15 cellular contexts compared by ENCODE assay signal in the genomic region with DNA sequence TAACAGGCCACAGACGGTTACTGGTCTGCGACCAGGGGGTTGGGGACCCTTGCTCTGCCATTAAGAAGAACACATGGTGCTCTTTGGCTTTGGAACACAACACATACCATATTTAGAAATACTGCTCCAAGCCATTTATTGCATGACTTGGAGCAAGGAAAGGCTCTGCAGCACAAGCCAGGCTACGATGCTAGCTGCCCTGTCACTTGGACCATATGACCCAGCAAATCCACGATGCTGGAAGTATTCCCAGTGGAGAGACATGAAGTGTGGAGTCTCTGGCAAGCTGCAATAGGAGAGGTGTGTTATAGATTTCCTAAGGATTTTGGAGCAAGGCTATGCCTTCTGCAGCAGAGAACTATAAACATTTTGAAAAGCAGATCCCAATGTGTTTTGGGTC.
A peak's percentile ranks its signal among the peaks of the same experiment; 100 is the strongest.
DNase-seq lines count a peak whose midpoint lies in the region; ATAC-seq lines count a peak whose summit lies in the region.
"Had no signal": no experiment of that assay in that cellular context is flagged by ENCODE, and none has a peak within 500 bp of the region (broad histone marks: within the 10 kb centered on the region; RNA-seq: fewer than 3 reads in every experiment).

No MANE protein-coding gene starts in this region.

- WGBS in right cardiac atrium = 57% methylated on average over 4 of the region's 4 CpGs

- DNase-seq in left ventricle myocardium superior (no peak), right cardiac atrium (no peak), NCI-H69 (lab: John Stamatoyannopoulos, UW) (peak; percentile 73), pons (ENCODE audit: low spot score) (peak; percentile 12)
- DNase-seq in activated CD4-positive, alpha-beta T cell treated with anti-CD3 and anti-CD28 coated beads for 48 hours = no peak
- DNase-seq: BE2C; CD4-positive, alpha-beta memory T cell; DMS79; EL; GDM1 had no signal

- H3K9me3 ChIP-seq in right cardiac atrium (ENCODE audit: control insufficient read depth, low read length) = no peaks in the 10 kb centered on the region
- H3K9me3 ChIP-seq: BE2C, HAP-1 had no signal

- peaks cover 8% of the 10 kb centered on the region for H3K4me1 ChIP-seq in right cardiac atrium (ENCODE audit: control insufficient read depth, insufficient read depth, low read length)
- H3K4me1 ChIP-seq: BE2C, HAP-1 had no signal

- intact Hi-C loops in left ventricle myocardium superior (cut with micrococcal nuclease) (no loop called here), right cardiac atrium (cut with DNase I) (loop anchor here in 1 of 4 donors (10.0 kb wide), 1 partner anchor 101 kb away; a partner anchor contains a TSS)

- H3K27me3 ChIP-seq in right cardiac atrium (ENCODE audit: control insufficient read depth, insufficient read depth) = no peaks in the 10 kb centered on the region
- H3K27me3 ChIP-seq: BE2C had no signal

- no peak overlapping the region for H3K4me3 ChIP-seq in right cardiac atrium (ENCODE audit: low read length)
- H3K4me3 ChIP-seq: HAP-1 had no signal

- ATAC-seq in left ventricle myocardium superior = peak; percentile 50
- no peak for ATAC-seq in right cardiac atrium
- ATAC-seq in GM19397 (IDR thresholded peaks at IDR 0.05; ENCODE audit: unreplicated experiment) = no peak
- no peak for ATAC-seq in HG02623 (IDR thresholded peaks at IDR 0.05; ENCODE audit: unreplicated experiment)
- ATAC-seq: HepG2 had no signal

- no peak overlapping the region for H3K27ac ChIP-seq in right cardiac atrium (ENCODE audit: low read length)
- H3K27ac ChIP-seq: C4-2B had no signal

Comparison
In these comparisons a context has a peak if more than half of its experiments do, and no peak if none do; other contexts are left out.
1. DNase-seq: peak in NCI-H69 (single experiment) and pons (single experiment); none in left ventricle myocardium superior (single experiment), right cardiac atrium (0 of 3) and activated CD4-positive, alpha-beta T cell treated with anti-CD3 and anti-CD28 coated beads for 48 hours (single experiment).